ENCODE assay signal across 9 cellular contexts in genomic region chr14:74956000-74956279, GRCh38. TPM values are rescaled to one million over a fixed set of nuclear protein-coding genes. Genes with fewer than 3 reads are reported as not detected.
DNase-seq lines count a peak whose midpoint lies in the region; ATAC-seq and TF ChIP-seq lines count a peak whose summit lies in the region.
"Had no signal": no experiment of that assay in that cellular context is flagged by ENCODE, and none has a peak within 500 bp of the region (broad histone marks: within the 10 kb centered on the region; RNA-seq: fewer than 3 reads in every experiment).

No MANE protein-coding gene starts in this region.

- ATAC-seq in left cardiac atrium, result no peak
- no peak for ATAC-seq in upper lobe of left lung (ENCODE audit: low FRiP score in 2 of 2)
- ATAC-seq in GM18873 (IDR thresholded peaks at IDR 0.05; ENCODE audit: low FRiP score, unreplicated experiment), result no peak

- H3K27ac ChIP-seq in cardiac muscle cell (peak overlapping the region; percentile 90), brain microvascular endothelial cell (no peak overlapping the region), mesendoderm (ENCODE audit: low read depth, low read length) (no peak overlapping the region), upper lobe of left lung (no peak overlapping the region)

- H3K4ac ChIP-seq in mesendoderm (ENCODE audit: low read depth, low read length), result no peak overlapping the region

- H3K18ac ChIP-seq in mesendoderm (ENCODE audit: low read length), result no peak overlapping the region

- intact Hi-C loops in left cardiac atrium (cut with DNase I), result no loop called here

- H4K8ac ChIP-seq in mesendoderm (ENCODE audit: low read depth, low read length), result no peak overlapping the region

- H3K36me3 ChIP-seq in cardiac muscle cell, result no peaks in the 10 kb centered on the region
- no peaks in the 10 kb centered on the region for H3K36me3 ChIP-seq in brain microvascular endothelial cell (replicated peaks)
- H3K36me3 ChIP-seq in mesendoderm (ENCODE audit: control insufficient read depth, insufficient read depth, low read length), result no peaks in the 10 kb centered on the region
- H3K36me3 ChIP-seq in upper lobe of left lung, result no peaks in the 10 kb centered on the region

- no peak overlapping the region for H2AK5ac ChIP-seq in mesendoderm (ENCODE audit: low read length)

- no peak overlapping the region for H4K5ac ChIP-seq in mesendoderm (ENCODE audit: low read length)

- no peaks in the 10 kb centered on the region for H3K79me2 ChIP-seq in mesendoderm (ENCODE audit: control insufficient read depth, insufficient read depth, low read length)

- no peaks in the 10 kb centered on the region for H3K79me1 ChIP-seq in mesendoderm (ENCODE audit: low read length)

- H2BK5ac ChIP-seq in mesendoderm (ENCODE audit: low read length), result no peak overlapping the region

- TF ChIP-seq POLR2A in upper lobe of left lung (IDR thresholded peaks at IDR 0.05), result no peak

- H3K4me2 ChIP-seq in mesendoderm (ENCODE audit: low read length), result no peak overlapping the region

- peak overlapping the region; percentile 63 for H3K9ac ChIP-seq in mesendoderm (ENCODE audit: low read length)

- H2BK15ac ChIP-seq in mesendoderm (replicated peaks; ENCODE audit: low read depth), result no peak overlapping the region

- H3K4me1 ChIP-seq in cardiac muscle cell (ENCODE audit: low read depth) (peaks cover 42% of the 10 kb centered on the region), mesendoderm (ENCODE audit: control insufficient read depth, low read depth, low read length) (peaks cover 2% of the 10 kb centered on the region), upper lobe of left lung (peaks cover 7 to 20% (median 15%) of the 10 kb centered on the region in 4 donors)

- peak overlapping the region; percentile 32 for H3K4me3 ChIP-seq in cardiac muscle cell
- peak overlapping the region; percentile 34 for H3K4me3 ChIP-seq in brain microvascular endothelial cell (ENCODE audit: low read depth, low read length)
- no peak overlapping the region for H3K4me3 ChIP-seq in mesendoderm (ENCODE audit: low read length)
- H3K4me3 ChIP-seq in upper lobe of left lung, result peak overlapping the region in 3 of 4 donors; percentile 44 to 64 (median 58)

- no peak for TF ChIP-seq EP300 in upper lobe of left lung (IDR thresholded peaks at IDR 0.05)

- in situ Hi-C loops in brain microvascular endothelial cell (cut with HindIII; ENCODE audit: low pct_ligation_motif_present, low sequenced_read_pairs), result no loop called here

- TF ChIP-seq CTCF in cardiac muscle cell (IDR thresholded peaks at IDR 0.05; ENCODE audit: low read depth, low read length) (no peak), brain microvascular endothelial cell (IDR thresholded peaks at IDR 0.05; ENCODE audit: low read depth, low read length, missing control alignments) (no peak), upper lobe of left lung (IDR thresholded peaks at IDR 0.05) (no peak)

- H3K9me3 ChIP-seq in cardiac muscle cell (ENCODE audit: low read depth) (no peaks in the 10 kb centered on the region), upper lobe of left lung (no peaks in the 10 kb centered on the region)

- H3K27me3 ChIP-seq in cardiac muscle cell (no peaks in the 10 kb centered on the region), brain microvascular endothelial cell (replicated peaks) (no peaks in the 10 kb centered on the region), mesendoderm (ENCODE audit: insufficient read depth, low read length, poor library complexity) (no peaks in the 10 kb centered on the region), upper lobe of left lung (peaks cover 0 to 11% (median 0%) of the 10 kb centered on the region in 4 donors)

- no CpG with 5 or more reads among the region's 9 CpGs for WGBS in mesendoderm (ENCODE audit: extremely low coverage, insufficient coverage, low lambda C conversion rate)
- 88 to 94% methylated on average over 6 to 9 of the region's 9 CpGs for WGBS in upper lobe of left lung, 2 donors

- H2BK120ac ChIP-seq in mesendoderm (ENCODE audit: low read depth, low read length), result no peak overlapping the region

- no peak for DNase-seq in cardiac muscle cell (ENCODE audit: low read depth in 1 of 2, low spot score in 1 of 2)
- DNase-seq in left cardiac atrium, result no peak
- DNase-seq in brain microvascular endothelial cell, result no peak
- no peak for DNase-seq in mesendoderm
- DNase-seq in upper lobe of left lung, result no peak
- DNase-seq in NCI-H1436 (lab: John Stamatoyannopoulos, UW), result no peak
- DNase-seq in A172 (ENCODE audit: low spot score), result no peak
- DNase-seq: NCI-H774 had no signal

- peak overlapping the region; percentile 83 for H3K56ac ChIP-seq in mesendoderm (ENCODE audit: low read length)

- H3K23ac ChIP-seq in mesendoderm (ENCODE audit: low read length), result no peak overlapping the region

RNA-seq across cellular contexts. Expression of gene PGF, which starts 0.5 kb away (rescaled TPM):
- total RNA-seq in cardiac muscle cell (14.2 and 18.1 TPM in 2 replicates), left cardiac atrium (1 to 10 TPM; 4.6 to 5.0 TPM), upper lobe of left lung (10 to 100 TPM in 2 of 6 donors, 1 to 10 TPM in 3, under 1 TPM in 1; 0.89 to 21.3 (median 5.0) TPM)
- 23.5 and 24.6 TPM in 2 replicates for polyA plus RNA-seq in cardiac muscle cell
- polyA plus RNA-seq in mesendoderm (2013, experiment 1 of 2), result 1.2 TPM
- 1.3 TPM for polyA plus RNA-seq in mesendoderm (2013, experiment 2 of 2)
- 2.2 and 8.8 TPM in 2 replicates for total RNA-seq in A172 (2014; rRNA removed; shearing (Covaris generic))

RNA-seq across cellular contexts. Expression of gene RPS6KL1, which starts 32.9 kb away (rescaled TPM):
- total RNA-seq in cardiac muscle cell (7.6 and 15.1 TPM in 2 replicates), left cardiac atrium (10 to 100 TPM; 11.9 to 15.4 TPM), upper lobe of left lung (10 to 100 TPM in 2 of 6 donors, 1 to 10 TPM in 4; 3.4 to 29.3 (median 7.3) TPM)
- polyA plus RNA-seq in cardiac muscle cell, result 9.3 and 9.8 TPM in 2 replicates
- 5.1 TPM for polyA plus RNA-seq in mesendoderm (2013, experiment 1 of 2)
- polyA plus RNA-seq in mesendoderm (2013, experiment 2 of 2), result 6.0 TPM
- total RNA-seq in A172 (2014; rRNA removed; shearing (Covaris generic)), result not detected in 2 replicates

RNA-seq across cellular contexts. Expression of gene EIF2B2, which starts 46.8 kb away (rescaled TPM):
- total RNA-seq in cardiac muscle cell (57.3 and 69.5 TPM in 2 replicates), left cardiac atrium (10 to 100 TPM; 27.8 to 30.3 TPM), upper lobe of left lung (10 to 100 TPM; 22.2 to 40.7 (median 32.5) TPM)
- polyA plus RNA-seq in cardiac muscle cell, result 76.7 and 92.9 TPM in 2 replicates
- polyA plus RNA-seq in mesendoderm (2013, experiment 1 of 2), result 37.3 TPM
- polyA plus RNA-seq in mesendoderm (2013, experiment 2 of 2), result 37.9 TPM
- total RNA-seq in A172 (2014; rRNA removed; shearing (Covaris generic)), result 43.5 and 63.3 TPM in 2 replicates
